8 cellular contexts compared by ENCODE assay signal in genomic region chr5:150272531-150272930, GRCh38. TPM values are rescaled to one million over a fixed set of nuclear protein-coding genes. Genes with fewer than 3 reads are reported as not detected.
DNase-seq lines count a peak whose midpoint lies in the region; ATAC-seq and TF ChIP-seq lines count a peak whose summit lies in the region.

No MANE protein-coding gene starts in this region.

- H3K27ac ChIP-seq in SK-N-SH (ENCODE audit: low read depth in 2 of 2, low read length in 1 of 2) (no peak overlapping the region), gastrocnemius medialis (no peak overlapping the region)

- ATAC-seq in gastrocnemius medialis: no peak
- ATAC-seq in GM18505 (IDR thresholded peaks at IDR 0.05; ENCODE audit: unreplicated experiment): no peak
- ATAC-seq in GM18868 (IDR thresholded peaks at IDR 0.05; ENCODE audit: unreplicated experiment): no peak

- no peak overlapping the region for H2AFZ ChIP-seq in SK-N-SH (ENCODE audit: low read depth)

- H3K9me2 ChIP-seq in SK-N-SH: no peaks in the 10 kb centered on the region

- in situ Hi-C loops in gastrocnemius medialis (cut with MboI; ENCODE audit: low sequenced_read_pairs in 4 of 4): no loop called here

- DNase-seq in BJ (ENCODE audit: low read depth): no peak
- DNase-seq in HFF-Myc (ENCODE audit: extremely low read depth, low read depth): no peak
- DNase-seq in SK-N-SH: peak; percentile 67
- peak; percentile 66 for DNase-seq in glomerular visceral epithelial cell (ENCODE audit: extremely low spot score)
- DNase-seq in gastrocnemius medialis: no peak
- no peak for DNase-seq in COLO668 (lab: John Stamatoyannopoulos, UW; ENCODE audit: unreplicated experiment)

- TF ChIP-seq POLR2A in gastrocnemius medialis (IDR thresholded peaks at IDR 0.05) (no peak), GM18505 (IDR thresholded peaks at IDR 0.05; ENCODE audit: borderline replicate concordance, extremely low read depth, insufficient read depth, insufficient read length) (no peak)

- H3K4me1 ChIP-seq in SK-N-SH (ENCODE audit: control insufficient read depth in 1 of 2, insufficient read depth in 2 of 2, low read depth in 1 of 2, low read length in 1 of 2): peaks cover 7 to 9% of the 10 kb centered on the region in 2 experiments; a peak in 3 of 4 replicates
- peaks cover 13 to 15% of the 10 kb centered on the region in 2 donors for H3K4me1 ChIP-seq in gastrocnemius medialis

- H3K9me3 ChIP-seq in SK-N-SH (no peaks in the 10 kb centered on the region), gastrocnemius medialis (no peaks in the 10 kb centered on the region)

- intact Hi-C loops in gastrocnemius medialis (cut with DNase I; ENCODE audit: low total_unique reads): loop anchor here (2.0 to 10.0 kb wide), 2 partner anchors 78 to 162 kb away; no protein-coding TSS in a partner anchor

- H3K4me3 ChIP-seq in BJ (ENCODE audit: low read depth, low read length) (no peak overlapping the region), HFF-Myc (replicated peaks; ENCODE audit: low read depth, low read length) (no peak overlapping the region), SK-N-SH (ENCODE audit: low read depth in 2 of 2, low read length in 1 of 2) (no peak overlapping the region), gastrocnemius medialis (no peak overlapping the region)

- no peak overlapping the region for H3K4me2 ChIP-seq in SK-N-SH

- no peak overlapping the region for H3K9ac ChIP-seq in SK-N-SH

- WGBS in SK-N-SH (ENCODE audit: low lambda C conversion rate): 62% methylated on average over 5 of the region's 5 CpGs

- TF ChIP-seq CTCF in BJ (IDR thresholded peaks at IDR 0.05; ENCODE audit: insufficient read depth, low read depth, low read length) (peak; percentile 60), HFF-Myc (IDR thresholded peaks at IDR 0.05; ENCODE audit: low read depth, low read length, missing control alignments) (peak; percentile 59), SK-N-SH (IDR thresholded peaks at IDR 0.05) (peak; percentile 64), gastrocnemius medialis (IDR thresholded peaks at IDR 0.05 in 4 of 5, conservative IDR thresholded peaks at IDR 0.05 in 1 of 5) (peak in 1 of 5 experiments; percentile 18)

- peaks cover 1% of the 10 kb centered on the region for H3F3A ChIP-seq in SK-N-SH (replicated peaks; ENCODE audit: insufficient read depth)

- peak; percentile 88 for TF ChIP-seq RAD21 in SK-N-SH (IDR thresholded peaks at IDR 0.05; ENCODE audit: low read length)

- no peaks in the 10 kb centered on the region for H4K20me1 ChIP-seq in SK-N-SH (ENCODE audit: insufficient read depth)

- CTCF ChIA-PET in BJ (lab: Yijun Ruan, JAX) (interaction anchor here (0.6 to 11.8 kb wide), 8 partner anchors 8 to 170 kb away, joined by 3 to 122 read pairs (median 4); no protein-coding TSS in a partner anchor), SK-N-SH (lab: Yijun Ruan, JAX) (interaction anchor here (0.6 to 11.8 kb wide), 24 partner anchors 10 to 574 kb away, joined by 3 to 109 read pairs (median 3); partner anchors contain the start of gene RPS14)

- no peak for TF ChIP-seq EP300 in SK-N-SH (IDR thresholded peaks at IDR 0.05; ENCODE audit: borderline replicate concordance in 1 of 2, low read depth in 1 of 2, low read length in 1 of 2)

- H3K36me3 ChIP-seq in BJ (ENCODE audit: control insufficient read depth, insufficient read depth, low read length) (no peaks in the 10 kb centered on the region), SK-N-SH (replicated peaks in 1 of 2; ENCODE audit: control insufficient read depth in 1 of 2, insufficient read depth in 2 of 2, low read length in 1 of 2) (no peaks in the 10 kb centered on the region), gastrocnemius medialis (no peaks in the 10 kb centered on the region)

- H3K27me3 ChIP-seq in BJ (ENCODE audit: control insufficient read depth, insufficient read depth, low read length): no peaks in the 10 kb centered on the region; the same call in 1 of the 2 replicates
- no peaks in the 10 kb centered on the region for H3K27me3 ChIP-seq in SK-N-SH (ENCODE audit: insufficient read depth)
- H3K27me3 ChIP-seq in gastrocnemius medialis: no peaks in the 10 kb centered on the region

- no peaks in the 10 kb centered on the region for H3K79me2 ChIP-seq in SK-N-SH (ENCODE audit: insufficient read depth)

- POLR2A ChIA-PET in BJ (lab: Charles Lee) (no interaction called here), SK-N-SH (lab: Yijun Ruan, JAX) (no interaction called here)

TF ChIP-seq in SK-N-SH, 30 proteins besides CTCF, POLR2A, EP300 and RAD21:
- TF ChIP-seq CHD2 (IDR thresholded peaks at IDR 0.05; ENCODE audit: low read length, partially characterized antibody) (no peak), SMC3 (IDR thresholded peaks at IDR 0.05; ENCODE audit: low read depth, low read length) (peak; percentile 92)

RNA-seq across cellular contexts. Expression of gene CAMK2A, which starts 17.0 kb away (rescaled TPM):
- polyA plus RNA-seq in BJ (2011; rRNA removed): 0.09 and 0.11 TPM in 2 replicates
- polyA minus RNA-seq in BJ (2011; rRNA and poly(A)+ RNA removed): 0.15 and 0.33 TPM in 2 replicates
- polyA plus RNA-seq in SK-N-SH (2012; rRNA removed): 0.05 and 0.10 TPM in 2 replicates
- 0.01 and 0.03 TPM in 2 replicates for polyA plus RNA-seq in SK-N-SH (2012; cell fraction: cytosol; rRNA removed)
- polyA plus RNA-seq in SK-N-SH (2012; cell fraction: nucleus; rRNA removed): 0.05 and 0.20 TPM in 2 replicates
- 10 to 100 TPM; 32.0 to 78.1 (median 48.6) TPM for total RNA-seq in gastrocnemius medialis

RNA-seq across cellular contexts. Expression of gene ARSI, which starts 30.2 kb away (rescaled TPM):
- polyA plus RNA-seq in BJ (2011; rRNA removed) (5.2 and 9.8 TPM in 2 replicates), SK-N-SH (2012; rRNA removed) (0.03 and 0.20 TPM in 2 replicates)
- polyA minus RNA-seq in BJ (2011; rRNA and poly(A)+ RNA removed): 5.8 and 6.8 TPM in 2 replicates
- 0.01 and 0.04 TPM in 2 replicates for polyA plus RNA-seq in SK-N-SH (2012; cell fraction: cytosol; rRNA removed)
- 0.04 and 0.16 TPM in 2 replicates for polyA plus RNA-seq in SK-N-SH (2012; cell fraction: nucleus; rRNA removed)
- not detected for total RNA-seq in gastrocnemius medialis

Comparison
In these comparisons a context has a peak if more than half of its experiments do, and no peak if none do; other contexts are left out.
1. DNase-seq: peak in SK-N-SH (single experiment) and glomerular visceral epithelial cell (single experiment); none in BJ (single experiment), HFF-Myc (single experiment), gastrocnemius medialis (0 of 2) and COLO668 (single experiment).